In the genomic region with DNA sequence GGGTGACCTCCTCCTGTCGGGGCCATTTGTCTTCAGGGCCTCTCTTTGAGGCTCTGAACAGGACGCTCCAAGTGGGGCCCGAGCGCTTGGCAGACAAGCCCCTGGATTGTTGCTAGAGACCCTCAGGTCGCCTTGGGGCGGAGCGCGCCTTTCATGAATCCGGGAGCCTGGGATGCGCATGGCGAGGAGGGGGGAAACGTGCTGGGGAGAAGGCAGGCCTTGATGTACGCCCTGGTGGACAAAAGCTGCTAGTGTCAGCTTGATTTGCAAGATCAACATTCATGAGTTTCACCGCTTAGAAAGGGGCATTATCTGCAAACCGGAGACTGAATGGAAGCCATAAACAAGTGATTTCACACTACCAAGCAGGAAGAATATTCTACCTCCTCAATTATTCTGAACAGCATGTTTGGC, we compare ENCODE assay signal across 8 cellular contexts.
DNase-seq lines count a peak whose midpoint lies in the region; ATAC-seq and TF ChIP-seq lines count a peak whose summit lies in the region.

No MANE protein-coding gene starts in this region.

- H3K79me2 ChIP-seq in DND-41 (ENCODE audit: insufficient read depth, low read length), result no peaks in the 10 kb centered on the region
- H3K79me2 ChIP-seq in GM23338 (replicated peaks; ENCODE audit: insufficient read depth), result no peaks in the 10 kb centered on the region
- no peaks in the 10 kb centered on the region for H3K79me2 ChIP-seq in neural cell (replicated peaks; ENCODE audit: insufficient read depth, low read length)

- in situ Hi-C loops in ACHN (cut with HindIII; ENCODE audit: low pct_ligation_motif_present, low pct_unique_long_range_greater_than_20kb, low sequenced_read_pairs), result no loop called here

- H3K27me3 ChIP-seq in DND-41 (ENCODE audit: insufficient read depth, low read length, poor library complexity) (no peaks in the 10 kb centered on the region), GM23338 (ENCODE audit: insufficient read depth) (no peaks in the 10 kb centered on the region), neural cell (ENCODE audit: insufficient read depth, low read depth, low read length) (no peaks in the 10 kb centered on the region)

- H3K4me3 ChIP-seq in DND-41 (ENCODE audit: low read depth in 1 of 2, low read length in 2 of 2) (no peak overlapping the region; a peak in 1 of 4 replicates), GM23338 (peak overlapping the region; percentile 53), fibroblast of pulmonary artery (replicated peaks; ENCODE audit: low read depth, low read length) (peak overlapping the region; percentile 61), neural cell (ENCODE audit: low read length) (peak overlapping the region; percentile 66)

- peaks cover 11% of the 10 kb centered on the region for H3K27me3 Mint-ChIP-seq in GM23338 (ENCODE audit: insufficient read depth, low read depth, poor library complexity)
- peaks cover 15% of the 10 kb centered on the region for H3K27me3 Mint-ChIP-seq in T-helper 17 cell

- H3K36me3 Mint-ChIP-seq in GM23338 (ENCODE audit: low read depth) (peaks cover 16% of the 10 kb centered on the region), T-helper 17 cell (ENCODE audit: low read depth) (no peaks in the 10 kb centered on the region)

- TF ChIP-seq CTCF in DND-41 (IDR thresholded peaks at IDR 0.05; ENCODE audit: borderline replicate concordance, extremely low read depth, low read length, poor library complexity, severe bottlenecking) (peak; percentile 19), GM23338 (conservative IDR thresholded peaks at IDR 0.05; ENCODE audit: low read depth in 2 of 2) (peak; percentile 39 to 64), fibroblast of pulmonary artery (IDR thresholded peaks at IDR 0.05; ENCODE audit: low read length, missing control alignments) (peak; percentile 54), neural cell (IDR thresholded peaks at IDR 0.05; ENCODE audit: poor library complexity, severe bottlenecking) (peak; percentile 63)

- H3K9ac ChIP-seq in DND-41 (ENCODE audit: low read depth, low read length), result no peak overlapping the region
- peak overlapping the region; percentile 86 for H3K9ac ChIP-seq in neural cell (ENCODE audit: low read length)

- H3K27ac Mint-ChIP-seq in GM23338 (peak overlapping the region; percentile 88), T-helper 17 cell (no peak overlapping the region)

- no peaks in the 10 kb centered on the region for H3K9me3 ChIP-seq in DND-41 (ENCODE audit: insufficient read depth, low read length, severe bottlenecking)
- no peaks in the 10 kb centered on the region for H3K9me3 ChIP-seq in T-helper 17 cell (ENCODE audit: control insufficient read depth, low read length, poor library complexity, severe bottlenecking)
- H3K9me3 ChIP-seq in neural cell (ENCODE audit: low read length), result no peaks in the 10 kb centered on the region

- ATAC-seq in DND-41 (ENCODE audit: insufficient read depth, low read depth), result no peak
- peak; percentile 81 for ATAC-seq in GM23338
- peak; percentile 38 for ATAC-seq in T-helper 17 cell
- no peak for ATAC-seq in HG03469 (IDR thresholded peaks at IDR 0.05; ENCODE audit: unreplicated experiment)
- ATAC-seq in HG02642 (IDR thresholded peaks at IDR 0.05; ENCODE audit: poor library complexity, unreplicated experiment), result no peak

- peaks cover 34% of the 10 kb centered on the region for H3K4me1 Mint-ChIP-seq in GM23338
- peaks cover 13% of the 10 kb centered on the region for H3K4me1 Mint-ChIP-seq in T-helper 17 cell

- H3K9me2 ChIP-seq in GM23338 (ENCODE audit: insufficient read depth) (no peaks in the 10 kb centered on the region; the same call in 1 of the 2 replicates), neural cell (ENCODE audit: insufficient read depth, low read length) (no peaks in the 10 kb centered on the region)

- DNase-seq in DND-41 (no peak), GM23338 (ENCODE audit: low spot score) (peak; percentile 95), T-helper 17 cell (no peak), fibroblast of pulmonary artery (ENCODE audit: low read depth) (peak; percentile 92), ACHN (no peak)

- peak overlapping the region; percentile 72 for H3K4me2 ChIP-seq in DND-41 (ENCODE audit: insufficient read depth, low read length)
- peak overlapping the region; percentile 81 for H3K4me2 ChIP-seq in GM23338
- H3K4me2 ChIP-seq in neural cell (ENCODE audit: low read length), result no peak overlapping the region

- no peaks in the 10 kb centered on the region for H4K20me1 ChIP-seq in DND-41 (ENCODE audit: insufficient read depth, low read length)
- no peaks in the 10 kb centered on the region for H4K20me1 ChIP-seq in GM23338 (replicated peaks; ENCODE audit: insufficient read depth)
- H4K20me1 ChIP-seq in neural cell (ENCODE audit: insufficient read depth), result no peaks in the 10 kb centered on the region

- TF ChIP-seq EP300 in neural cell (conservative IDR thresholded peaks at IDR 0.05; ENCODE audit: poor library complexity, severe bottlenecking), result no peak

- no peak overlapping the region for H3K27ac ChIP-seq in DND-41 (ENCODE audit: low read length)
- peak overlapping the region; percentile 98 for H3K27ac ChIP-seq in GM23338 (ENCODE audit: low read depth)
- peak overlapping the region; percentile 97 for H3K27ac ChIP-seq in neural cell (ENCODE audit: low read length)

- H3K4me3 Mint-ChIP-seq in GM23338 (peak overlapping the region; percentile 70), T-helper 17 cell (peak overlapping the region; percentile 89)

- no peak for TF ChIP-seq RAD21 in neural cell (conservative IDR thresholded peaks at IDR 0.05)

- H2AFZ ChIP-seq in DND-41 (ENCODE audit: low read depth, low read length) (peak overlapping the region; percentile 85; the same call in 1 of the 2 replicates), GM23338 (peak overlapping the region; percentile 89), neural cell (ENCODE audit: low read depth, low read length) (peak overlapping the region; percentile 65)

- peaks cover 20% of the 10 kb centered on the region for H3F3A ChIP-seq in GM23338 (replicated peaks; ENCODE audit: low read depth)
- no peaks in the 10 kb centered on the region for H3F3A ChIP-seq in neural cell (ENCODE audit: insufficient read depth, low read length, poor library complexity, severe bottlenecking)

- H3K4me1 ChIP-seq in DND-41 (ENCODE audit: insufficient read depth, low read length) (peaks cover 14% of the 10 kb centered on the region), GM23338 (ENCODE audit: insufficient read depth) (peaks cover 28% of the 10 kb centered on the region)

- H3K9me3 Mint-ChIP-seq in GM23338, result peaks cover 12% of the 10 kb centered on the region

- H3K36me3 ChIP-seq in DND-41 (ENCODE audit: insufficient read depth, low read length) (no peaks in the 10 kb centered on the region), GM23338 (ENCODE audit: insufficient read depth) (no peaks in the 10 kb centered on the region), neural cell (ENCODE audit: insufficient read depth, low read length) (no peaks in the 10 kb centered on the region)

TF ChIP-seq in GM23338, 12 proteins besides CTCF, POLR2A, EP300 and RAD21 (continues in another document):
- no peak for TF ChIP-seq EZH2 (IDR thresholded peaks at IDR 0.05; ENCODE audit: low read depth, unreplicated experiment)
- TF ChIP-seq ZNF114 (CRISPR knock-in tag; IDR thresholded peaks at IDR 0.05), result no peak
- no peak for TF ChIP-seq JUNB (IDR thresholded peaks at IDR 0.05; ENCODE audit: unreplicated experiment)
- no peak for TF ChIP-seq EZH2phosphoT487 (IDR thresholded peaks at IDR 0.05; ENCODE audit: unreplicated experiment)
- no peak for TF ChIP-seq STAT1 (IDR thresholded peaks at IDR 0.05; ENCODE audit: unreplicated experiment)

TF ChIP-seq in neural cell, 6 proteins besides CTCF, POLR2A, EP300 and RAD21:
- TF ChIP-seq TAF1 (IDR thresholded peaks at IDR 0.05; ENCODE audit: low read depth), result no peak
- no peak for TF ChIP-seq POLR2AphosphoS5 (IDR thresholded peaks at IDR 0.05)
- TF ChIP-seq EZH2 (IDR thresholded peaks at IDR 0.05; ENCODE audit: borderline replicate concordance, insufficient read depth, low read length, poor library complexity, severe bottlenecking), result no peak
- TF ChIP-seq, protein P1, sequence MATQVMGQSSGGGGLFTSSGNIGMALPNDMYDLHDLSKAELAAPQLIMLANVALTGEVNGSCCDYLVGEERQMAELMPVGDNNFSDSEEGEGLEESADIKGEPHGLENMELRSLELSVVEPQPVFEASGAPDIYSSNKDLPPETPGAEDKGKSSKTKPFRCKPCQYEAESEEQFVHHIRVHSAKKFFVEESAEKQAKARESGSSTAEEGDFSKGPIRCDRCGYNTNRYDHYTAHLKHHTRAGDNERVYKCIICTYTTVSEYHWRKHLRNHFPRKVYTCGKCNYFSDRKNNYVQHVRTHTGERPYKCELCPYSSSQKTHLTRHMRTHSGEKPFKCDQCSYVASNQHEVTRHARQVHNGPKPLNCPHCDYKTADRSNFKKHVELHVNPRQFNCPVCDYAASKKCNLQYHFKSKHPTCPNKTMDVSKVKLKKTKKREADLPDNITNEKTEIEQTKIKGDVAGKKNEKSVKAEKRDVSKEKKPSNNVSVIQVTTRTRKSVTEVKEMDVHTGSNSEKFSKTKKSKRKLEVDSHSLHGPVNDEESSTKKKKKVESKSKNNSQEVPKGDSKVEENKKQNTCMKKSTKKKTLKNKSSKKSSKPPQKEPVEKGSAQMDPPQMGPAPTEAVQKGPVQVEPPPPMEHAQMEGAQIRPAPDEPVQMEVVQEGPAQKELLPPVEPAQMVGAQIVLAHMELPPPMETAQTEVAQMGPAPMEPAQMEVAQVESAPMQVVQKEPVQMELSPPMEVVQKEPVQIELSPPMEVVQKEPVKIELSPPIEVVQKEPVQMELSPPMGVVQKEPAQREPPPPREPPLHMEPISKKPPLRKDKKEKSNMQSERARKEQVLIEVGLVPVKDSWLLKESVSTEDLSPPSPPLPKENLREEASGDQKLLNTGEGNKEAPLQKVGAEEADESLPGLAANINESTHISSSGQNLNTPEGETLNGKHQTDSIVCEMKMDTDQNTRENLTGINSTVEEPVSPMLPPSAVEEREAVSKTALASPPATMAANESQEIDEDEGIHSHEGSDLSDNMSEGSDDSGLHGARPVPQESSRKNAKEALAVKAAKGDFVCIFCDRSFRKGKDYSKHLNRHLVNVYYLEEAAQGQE (IDR thresholded peaks at IDR 0.05; ENCODE audit: borderline replicate concordance), result no peak
- no peak for TF ChIP-seq MXI1 (conservative IDR thresholded peaks at IDR 0.05; ENCODE audit: poor library complexity, severe bottlenecking)
- no peak for TF ChIP-seq SMC3 (conservative IDR thresholded peaks at IDR 0.05; ENCODE audit: poor library complexity)
TF ChIP-seq in neural cell: peak in this region for 0.

Comparison
In these comparisons a context has a peak if more than half of its experiments do, and no peak if none do; other contexts are left out.
1. ATAC-seq: peak in GM23338 (single experiment) and T-helper 17 cell (single experiment); none in DND-41 (single experiment), HG03469 (single experiment) and HG02642 (single experiment).
2. DNase-seq: peak in GM23338 (single experiment) and fibroblast of pulmonary artery (single experiment); none in DND-41 (single experiment), T-helper 17 cell (0 of 3) and ACHN (single experiment).
3. H3K4me3 ChIP-seq: peak in GM23338 (single experiment), fibroblast of pulmonary artery (single experiment) and neural cell (single experiment); none in DND-41 (0 of 2).
4. Peak in every context shown above with its lines, with median percentiles within 50 percentile points of each other: H2AFZ ChIP-seq and CTCF ChIP-seq.